In genomic region chr10:62707810-62708209, GRCh38 we compare ENCODE assay signal across 11 cellular contexts.
A peak's percentile ranks its signal among the peaks of the same experiment; 100 is the strongest.
DNase-seq lines count a peak whose midpoint lies in the region; ATAC-seq lines count a peak whose summit lies in the region.
"Had no signal": no experiment of that assay in that cellular context is flagged by ENCODE, and none has a peak within 500 bp of the region (broad histone marks: within the 10 kb centered on the region; RNA-seq: fewer than 3 reads in every experiment).

No MANE protein-coding gene starts in this region.

- no peak overlapping the region for H3K4me3 Mint-ChIP-seq in activated T-helper 2 cell treated with anti-CD3 and anti-CD28 coated beads, Interferon-gamma antibody, Interleukin-2, Interleukin-4, amounts not matched to agents 10 μg/mL and 5 μg/mL and 100 μg/mL, durations not matched to agents 14 hours and 24 hours and 36 hours (ENCODE audit: low read depth)

- H3K4me1 Mint-ChIP-seq in activated T-helper 2 cell treated with anti-CD3 and anti-CD28 coated beads, Interferon-gamma antibody, Interleukin-2, Interleukin-4, amounts not matched to agents 10 μg/mL and 5 μg/mL and 100 μg/mL, durations not matched to agents 14 hours and 24 hours and 36 hours (ENCODE audit: low read depth): peaks cover 10% of the 10 kb centered on the region

- peaks cover 2% of the 10 kb centered on the region for H3K27me3 Mint-ChIP-seq in activated T-helper 2 cell treated with anti-CD3 and anti-CD28 coated beads, Interferon-gamma antibody, Interleukin-2, Interleukin-4, amounts not matched to agents 10 μg/mL and 5 μg/mL and 100 μg/mL, durations not matched to agents 14 hours and 24 hours and 36 hours (ENCODE audit: low read depth)
- H3K27me3 Mint-ChIP-seq: progenitor cell of endocrine pancreas had no signal

- H3K27ac Mint-ChIP-seq in activated T-helper 2 cell treated with anti-CD3 and anti-CD28 coated beads, Interferon-gamma antibody, Interleukin-2, Interleukin-4, amounts not matched to agents 10 μg/mL and 5 μg/mL and 100 μg/mL, durations not matched to agents 14 hours and 24 hours and 36 hours: no peak overlapping the region
- H3K27ac Mint-ChIP-seq: progenitor cell of endocrine pancreas had no signal

- intact Hi-C loops in activated T-helper 2 cell treated with anti-CD3 and anti-CD28 coated beads, Interferon-gamma antibody, Interleukin-2, Interleukin-4, amounts not matched to agents 10 μg/mL and 5 μg/mL and 100 μg/mL, durations not matched to agents 14 hours and 24 hours and 36 hours (cut with micrococcal nuclease): no loop called here

- H3K9me3 Mint-ChIP-seq in activated T-helper 2 cell treated with anti-CD3 and anti-CD28 coated beads, Interferon-gamma antibody, Interleukin-2, Interleukin-4, amounts not matched to agents 10 μg/mL and 5 μg/mL and 100 μg/mL, durations not matched to agents 14 hours and 24 hours and 36 hours: peaks cover 21% of the 10 kb centered on the region

- ATAC-seq in GM18498 (IDR thresholded peaks at IDR 0.05; ENCODE audit: unreplicated experiment) (peak; percentile 78), GM19438 (IDR thresholded peaks at IDR 0.05; ENCODE audit: low read depth, unreplicated experiment) (peak; percentile 61), HG02678 (IDR thresholded peaks at IDR 0.05; ENCODE audit: unreplicated experiment) (peak; percentile 67), HG03439 (IDR thresholded peaks at IDR 0.05; ENCODE audit: unreplicated experiment) (peak; percentile 73), esophagus mucosa (no peak)

- no peak for DNase-seq in activated T-helper 2 cell treated with anti-CD3 and anti-CD28 coated beads, Interferon-gamma antibody, Interleukin-2, Interleukin-4, amounts not matched to agents 10 μg/mL and 5 μg/mL and 100 μg/mL, durations not matched to agents 14 hours and 24 hours and 36 hours (ENCODE audit: low spot score)
- no peak for DNase-seq in DMS114 treated with DMSO at 0.1 percent for 48 hours (lab: John Stamatoyannopoulos, UW; ENCODE audit: unreplicated experiment)
- DNase-seq in dedifferentiated amniotic fluid mesenchymal stem cell (ENCODE audit: extremely low spot score): no peak
- DNase-seq: DMS153, NCI-H524 had no signal

- H3K36me3 Mint-ChIP-seq in activated T-helper 2 cell treated with anti-CD3 and anti-CD28 coated beads, Interferon-gamma antibody, Interleukin-2, Interleukin-4, amounts not matched to agents 10 μg/mL and 5 μg/mL and 100 μg/mL, durations not matched to agents 14 hours and 24 hours and 36 hours (ENCODE audit: low read depth): no peaks in the 10 kb centered on the region
